1 cellular context compared by ENCODE assay signal in genomic region chr4:8472689-8473197, GRCh38.
TF ChIP-seq lines count a peak whose summit lies in the region.

No MANE protein-coding gene starts in this region.

TF ChIP-seq in HEK293, 187 proteins besides CTCF, POLR2A, EP300 and RAD21 (continued from another document):
- TF ChIP-seq GLIS1 (tag by site-specific recombination; IDR thresholded peaks at IDR 0.05), result peak; percentile 71
